18 cellular contexts compared by ENCODE assay signal in genomic region chr6:10416516-10416862, GRCh38. TPM values are rescaled to one million over a fixed set of nuclear protein-coding genes. Genes with fewer than 3 reads are reported as not detected.
A peak's percentile ranks its signal among the peaks of the same experiment; 100 is the strongest.
DNase-seq lines count a peak whose midpoint lies in the region; ATAC-seq and TF ChIP-seq lines count a peak whose summit lies in the region.
"Had no signal": no experiment of that assay in that cellular context is flagged by ENCODE, and none has a peak within 500 bp of the region (broad histone marks: within the 10 kb centered on the region; RNA-seq: fewer than 3 reads in every experiment).

No MANE protein-coding gene starts in this region.

- peaks cover 26 to 31% of the 10 kb centered on the region in 2 donors for H3K4me1 Mint-ChIP-seq in natural killer cell treated with Interleukin-12 subunit alpha and Interleukin-12 subunit beta and Interleukin-15 and Interleukin-18, amount 100 ng/mL, for 72 hours (ENCODE audit: low read depth in 2 of 2)
- H3K4me1 Mint-ChIP-seq in natural killer cell = peaks cover 27 to 35% of the 10 kb centered on the region in 2 donors
- H3K4me1 Mint-ChIP-seq in naive thymus-derived CD4-positive, alpha-beta T cell = peaks cover 39 to 60% (median 43%) of the 10 kb centered on the region in 7 donors

- DNase-seq in natural killer cell treated with Interleukin-12 subunit alpha and Interleukin-12 subunit beta and Interleukin-15 and Interleukin-18, amount 100 ng/mL, for 72 hours (ENCODE audit: low spot score) = no peak
- no peak for DNase-seq in natural killer cell
- DNase-seq in epithelial cell of prostate (ENCODE audit: low read depth, low spot score) = no peak
- no peak for DNase-seq in naive thymus-derived CD4-positive, alpha-beta T cell
- no peak for DNase-seq in brain microvascular endothelial cell
- DNase-seq in KG1 (lab: John Stamatoyannopoulos, UW) = no peak
- DNase-seq in cardiac septum (ENCODE audit: low spot score) = no peak
- no peak for DNase-seq in superior temporal gyrus (ENCODE audit: extremely low spot score)
- DNase-seq: activated gamma-delta T cell treated with Interleukin-2 at 50 U/mL for 16 hours; CD4-positive, alpha-beta memory T cell; dermis blood vessel endothelial cell; heart right ventricle; MG63; right cardiac atrium; T-helper 1 cell; tibial artery had no signal

- H3K27ac Mint-ChIP-seq in natural killer cell treated with Interleukin-12 subunit alpha and Interleukin-12 subunit beta and Interleukin-15 and Interleukin-18, amount 100 ng/mL, for 72 hours = no peak overlapping the region
- no peak overlapping the region for H3K27ac Mint-ChIP-seq in natural killer cell
- H3K27ac Mint-ChIP-seq in naive thymus-derived CD4-positive, alpha-beta T cell = no peak overlapping the region

- peaks cover 8 to 34% of the 10 kb centered on the region in 2 donors for H3K4me1 ChIP-seq in naive thymus-derived CD4-positive, alpha-beta T cell (ENCODE audit: control insufficient read depth in 2 of 2, insufficient read depth in 2 of 2, low read length in 2 of 2)

- TF ChIP-seq CTCF in natural killer cell (IDR thresholded peaks at IDR 0.05) (no peak), brain microvascular endothelial cell (IDR thresholded peaks at IDR 0.05; ENCODE audit: low read depth, low read length, missing control alignments) (no peak)

- no peaks in the 10 kb centered on the region for H3K36me3 ChIP-seq in naive thymus-derived CD4-positive, alpha-beta T cell (ENCODE audit: control insufficient read depth in 2 of 3, insufficient read depth in 3 of 3, low read length in 3 of 3)
- no peaks in the 10 kb centered on the region for H3K36me3 ChIP-seq in brain microvascular endothelial cell (replicated peaks)
- H3K36me3 ChIP-seq: heart right ventricle, tibial artery had no signal

- H3K27ac ChIP-seq in epithelial cell of prostate (peak overlapping the region; percentile 97), brain microvascular endothelial cell (no peak overlapping the region)
- H3K27ac ChIP-seq in naive thymus-derived CD4-positive, alpha-beta T cell (ENCODE audit: low read depth, low read length) = no peak overlapping the region
- H3K27ac ChIP-seq: heart right ventricle, tibial artery had no signal

- in situ Hi-C loops in brain microvascular endothelial cell (cut with HindIII; ENCODE audit: low pct_ligation_motif_present, low sequenced_read_pairs) = no loop called here

- CTCF ChIA-PET in naive thymus-derived CD4-positive, alpha-beta T cell (lab: Charles Lee) = interaction anchor here (0.5 kb wide), 1 partner anchor 1162 kb away, joined by 3 read pairs; no protein-coding TSS in a partner anchor

- peaks cover 0 to 28% (median 0%) of the 10 kb centered on the region in 3 experiments for H3K9me3 ChIP-seq in naive thymus-derived CD4-positive, alpha-beta T cell (ENCODE audit: control insufficient read depth in 2 of 3, low read length in 3 of 3)
- H3K9me3 ChIP-seq: heart right ventricle, MG63, tibial artery had no signal

- ATAC-seq in natural killer cell treated with Interleukin-12 subunit alpha and Interleukin-12 subunit beta and Interleukin-15 and Interleukin-18, amount 100 ng/mL, for 72 hours = no peak
- no peak for ATAC-seq in natural killer cell
- ATAC-seq in naive thymus-derived CD4-positive, alpha-beta T cell = no peak
- ATAC-seq: heart right ventricle, left lobe of liver, right cardiac atrium had no signal

- peak overlapping the region; percentile 27 for H3K4me3 Mint-ChIP-seq in natural killer cell treated with Interleukin-12 subunit alpha and Interleukin-12 subunit beta and Interleukin-15 and Interleukin-18, amount 100 ng/mL, for 72 hours
- no peak overlapping the region for H3K4me3 Mint-ChIP-seq in natural killer cell
- peak overlapping the region in 7 of 10 donors; percentile 43 to 98 (median 76) for H3K4me3 Mint-ChIP-seq in naive thymus-derived CD4-positive, alpha-beta T cell

- peaks cover 37% of the 10 kb centered on the region for H3K36me3 Mint-ChIP-seq in natural killer cell treated with Interleukin-12 subunit alpha and Interleukin-12 subunit beta and Interleukin-15 and Interleukin-18, amount 100 ng/mL, for 72 hours
- peaks cover 9% of the 10 kb centered on the region for H3K36me3 Mint-ChIP-seq in natural killer cell
- peaks cover 3 to 20% (median 12%) of the 10 kb centered on the region in 5 donors for H3K36me3 Mint-ChIP-seq in naive thymus-derived CD4-positive, alpha-beta T cell

- no peak overlapping the region for H3K4me3 ChIP-seq in naive thymus-derived CD4-positive, alpha-beta T cell (ENCODE audit: low read length)
- H3K4me3 ChIP-seq in brain microvascular endothelial cell (ENCODE audit: low read depth, low read length) = no peak overlapping the region

- H3K9me3 Mint-ChIP-seq in natural killer cell treated with Interleukin-12 subunit alpha and Interleukin-12 subunit beta and Interleukin-15 and Interleukin-18, amount 100 ng/mL, for 72 hours = peaks cover 4% of the 10 kb centered on the region
- peaks cover 3% of the 10 kb centered on the region in 2 donors for H3K9me3 Mint-ChIP-seq in natural killer cell
- peaks cover 0 to 49% (median 15%) of the 10 kb centered on the region in 11 donors for H3K9me3 Mint-ChIP-seq in naive thymus-derived CD4-positive, alpha-beta T cell

- peaks cover 32 to 59% of the 10 kb centered on the region in 2 donors for H3K27me3 ChIP-seq in naive thymus-derived CD4-positive, alpha-beta T cell (ENCODE audit: control insufficient read depth in 2 of 2, insufficient read depth in 2 of 2, low read length in 2 of 2)
- H3K27me3 ChIP-seq in brain microvascular endothelial cell (replicated peaks) = peaks cover 88% of the 10 kb centered on the region
- H3K27me3 ChIP-seq: MG63 had no signal

- peaks cover 58 to 75% of the 10 kb centered on the region in 2 donors for H3K27me3 Mint-ChIP-seq in natural killer cell treated with Interleukin-12 subunit alpha and Interleukin-12 subunit beta and Interleukin-15 and Interleukin-18, amount 100 ng/mL, for 72 hours
- peaks cover 71 to 73% of the 10 kb centered on the region in 2 donors for H3K27me3 Mint-ChIP-seq in natural killer cell (ENCODE audit: low read depth in 2 of 2)
- peaks cover 78 to 93% (median 92%) of the 10 kb centered on the region in 5 donors for H3K27me3 Mint-ChIP-seq in naive thymus-derived CD4-positive, alpha-beta T cell

- intact Hi-C loops in natural killer cell (cut with micrococcal nuclease) (no loop called here), cardiac septum (cut with DNase I) (no loop called here)
- intact Hi-C loops in naive thymus-derived CD4-positive, alpha-beta T cell (cut with micrococcal nuclease) = loop anchor here (5.0 to 10.0 kb wide), 2 partner anchors 34 to 468 kb away; partner anchors contain the start of genes GCM2 (in 1 of the 2) and SYCP2L (in 1 of the 2)

- POLR2A ChIA-PET in naive thymus-derived CD4-positive, alpha-beta T cell (lab: Charles Lee) = no interaction called here

RNA-seq across cellular contexts. Expression of gene TFAP2A, which starts 1.6 kb away (rescaled TPM):
- total RNA-seq in natural killer cell treated with Interleukin-12 subunit alpha and Interleukin-12 subunit beta and Interleukin-15 and Interleukin-18, amount 100 ng/mL, for 72 hours = under 1 TPM; 0.07 to 0.31 TPM
- total RNA-seq in natural killer cell (not detected), cardiac septum (0.54 TPM)
- total RNA-seq in naive thymus-derived CD4-positive, alpha-beta T cell = not detected
- polyA plus RNA-seq in naive thymus-derived CD4-positive, alpha-beta T cell = not detected
- total RNA-seq: CD4-positive, alpha-beta memory T cell; fibroblast of lung had no signal
- polyA plus RNA-seq: CD4-positive, alpha-beta memory T cell had no signal

Comparison
In these comparisons a context has a peak if more than half of its experiments do, and no peak if none do; other contexts are left out.
1. intact Hi-C loops: an anchor here in naive thymus-derived CD4-positive, alpha-beta T cell (5.0 to 10.0 kb wide); none called in natural killer cell and cardiac septum.